In the genomic region with DNA sequence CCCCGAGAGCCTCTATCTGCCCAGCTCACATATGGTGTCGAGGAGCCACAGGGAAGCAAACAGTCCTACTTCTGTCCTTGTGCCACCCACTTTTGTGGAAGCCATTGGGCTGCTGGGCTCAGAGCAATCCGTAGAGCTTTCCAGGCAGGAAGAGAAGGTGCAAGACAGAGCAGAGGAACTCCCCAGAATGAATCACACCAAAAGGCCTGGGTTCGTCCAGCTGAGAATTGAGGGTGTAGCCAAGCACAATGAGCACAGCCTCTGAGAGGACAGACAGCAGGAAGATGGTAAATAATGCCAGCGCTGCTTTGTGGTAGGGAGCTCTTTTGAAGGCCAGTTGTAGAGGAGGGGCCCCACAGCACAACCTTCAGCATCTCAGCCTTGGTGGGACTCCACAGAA, we compare ENCODE assay signal across 12 cellular contexts.
DNase-seq lines count a peak whose midpoint lies in the region; ATAC-seq and TF ChIP-seq lines count a peak whose summit lies in the region.
"Had no signal": no experiment of that assay in that cellular context is flagged by ENCODE, and none has a peak within 500 bp of the region (broad histone marks: within the 10 kb centered on the region; RNA-seq: fewer than 3 reads in every experiment).

No MANE protein-coding gene starts in this region.

- in situ Hi-C loops in mammary epithelial cell (cut with MboI; ENCODE audit: low sequenced_read_pairs in 2 of 2), result no loop called here

- dilution Hi-C loops in mammary epithelial cell (cut with HindIII; ENCODE audit: low sequenced_read_pairs), result no loop called here

- H3K27me3 ChIP-seq in mammary epithelial cell (ENCODE audit: insufficient read depth, low read length) (no peaks in the 10 kb centered on the region), RWPE2 (ENCODE audit: insufficient read depth, poor library complexity, severe bottlenecking) (no peaks in the 10 kb centered on the region), neuronal stem cell (ENCODE audit: control insufficient read depth in 3 of 3, insufficient read depth in 3 of 3, low read depth in 1 of 3, low read length in 3 of 3) (no peaks in the 10 kb centered on the region)
- H3K27me3 ChIP-seq: BE2C had no signal

- intact Hi-C loops in MCF 10A (cut with micrococcal nuclease), result no loop called here
- intact Hi-C loops in mammary epithelial cell (cut with micrococcal nuclease), result no loop called here

- H3K9ac ChIP-seq in mammary epithelial cell (ENCODE audit: insufficient read depth, low read length), result no peak overlapping the region
- H3K9ac ChIP-seq in neuronal stem cell (ENCODE audit: low read depth, low read length, poor library complexity), result no peak overlapping the region
- H3K9ac ChIP-seq: GM23248 had no signal

- DNase-seq in MCF 10A (ENCODE audit: unreplicated experiment) (peak; percentile 44), mammary epithelial cell (no peak), RWPE2 (ENCODE audit: low spot score) (no peak), NAMALWA (ENCODE audit: low spot score) (no peak), neuronal stem cell (ENCODE audit: low spot score) (no peak)
- DNase-seq in stimulated activated CD4-positive, alpha-beta T cell treated with anti-CD3 and anti-CD28 coated beads, Interleukin-2, amount 100 ng/mL, for 24 hours, result no peak
- DNase-seq: BE2C, DMS53, GF-D8, GM23248, H7 had no signal

- H3K23ac ChIP-seq in neuronal stem cell (ENCODE audit: low read depth, low read length, poor library complexity), result no peak overlapping the region

- H2BK12ac ChIP-seq in neuronal stem cell (ENCODE audit: low read length), result no peak overlapping the region

- no peak overlapping the region for H2BK120ac ChIP-seq in neuronal stem cell (ENCODE audit: low read depth, low read length)

- H4K20me1 ChIP-seq in mammary epithelial cell (ENCODE audit: insufficient read depth, low read length), result no peaks in the 10 kb centered on the region

- H3K27me3 Mint-ChIP-seq in MCF 10A (ENCODE audit: insufficient read depth, unreplicated experiment), result peaks cover 27% of the 10 kb centered on the region

- no peak overlapping the region for H3K4me3 Mint-ChIP-seq in MCF 10A (ENCODE audit: unreplicated experiment)

- H3K9me3 ChIP-seq in mammary epithelial cell (replicated peaks; ENCODE audit: insufficient read depth, low read length) (no peaks in the 10 kb centered on the region), RWPE2 (ENCODE audit: severe bottlenecking) (no peaks in the 10 kb centered on the region), neuronal stem cell (replicated peaks in 1 of 2; ENCODE audit: control insufficient read depth in 2 of 2, insufficient read depth in 1 of 2, low read depth in 1 of 2, low read length in 2 of 2) (no peaks in the 10 kb centered on the region)
- H3K9me3 ChIP-seq: BE2C had no signal

- no peaks in the 10 kb centered on the region for H3K36me3 Mint-ChIP-seq in MCF 10A (ENCODE audit: insufficient read depth, unreplicated experiment)

- peaks cover 19% of the 10 kb centered on the region for H3K4me1 ChIP-seq in mammary epithelial cell (ENCODE audit: insufficient read depth, low read length)
- no peaks in the 10 kb centered on the region for H3K4me1 ChIP-seq in RWPE2 (ENCODE audit: insufficient read depth, poor library complexity, severe bottlenecking)
- peaks cover 0 to 7% of the 10 kb centered on the region in 2 donors for H3K4me1 ChIP-seq in neuronal stem cell (ENCODE audit: control insufficient read depth in 2 of 2, insufficient read depth in 1 of 2, low read depth in 1 of 2, low read length in 2 of 2)

- H3K4ac ChIP-seq in neuronal stem cell (ENCODE audit: low read length), result no peak overlapping the region

- BruUV-seq in MCF 10A (replicated peaks; lab: Mats Ljungman, UMichigan) (no TSS peak), mammary epithelial cell (replicated peaks; lab: Mats Ljungman, UMichigan) (no TSS peak)

- H3K9me3 Mint-ChIP-seq in MCF 10A (ENCODE audit: unreplicated experiment), result no peaks in the 10 kb centered on the region

- H2BK5ac ChIP-seq in neuronal stem cell (ENCODE audit: low read length), result no peak overlapping the region

- H4K91ac ChIP-seq in neuronal stem cell (ENCODE audit: low read depth, low read length, poor library complexity), result no peak overlapping the region

- no peaks in the 10 kb centered on the region for H3K79me1 ChIP-seq in neuronal stem cell (ENCODE audit: low read depth, low read length)

- ATAC-seq in RWPE2 (ENCODE audit: low read depth) (0 out of 3 replicates have a peak, but pooled peaks have one; percentile 18), esophagus mucosa (peak; percentile 83)

- no peak overlapping the region for H3K27ac Mint-ChIP-seq in MCF 10A (ENCODE audit: low read depth, unreplicated experiment)

- CTCF ChIA-PET in MCF 10A (lab: Yijun Ruan, JAX) (interaction anchor here (0.6 to 1.6 kb wide), 2 partner anchors 53 to 1478 kb away, joined by 3 to 9 read pairs; no protein-coding TSS in a partner anchor), mammary epithelial cell (lab: Charles Lee; ENCODE audit: low non-redundant PET) (no interaction called here)

- H4K8ac ChIP-seq in neuronal stem cell (ENCODE audit: low read depth, low read length), result no peak overlapping the region

- TF ChIP-seq CTCF in MCF 10A (IDR thresholded peaks at IDR 0.05; ENCODE audit: unreplicated experiment), result no peak
- no peak for TF ChIP-seq CTCF in mammary epithelial cell (conservative IDR thresholded peaks at IDR 0.05 in 1 of 2, IDR thresholded peaks at IDR 0.05 in 1 of 2; ENCODE audit: extremely low read depth in 1 of 2, insufficient read depth in 1 of 2, low read depth in 1 of 2, low read length in 2 of 2)
- TF ChIP-seq CTCF in RWPE2 (IDR thresholded peaks at IDR 0.05; ENCODE audit: poor library complexity, severe bottlenecking), result no peak

- H3K4me3 ChIP-seq in mammary epithelial cell (replicated peaks in 1 of 3; ENCODE audit: insufficient read depth in 1 of 3, low read depth in 2 of 3, low read length in 3 of 3) (no peak overlapping the region), RWPE2 (ENCODE audit: severe bottlenecking) (no peak overlapping the region), neuronal stem cell (ENCODE audit: low read length in 2 of 2) (no peak overlapping the region)
- H3K4me3 ChIP-seq: GM23248 had no signal

- H3K14ac ChIP-seq in neuronal stem cell (ENCODE audit: low read length), result no peak overlapping the region

- H3K27ac ChIP-seq in mammary epithelial cell (ENCODE audit: insufficient read depth, low read depth, low read length), result no peak overlapping the region
- H3K27ac ChIP-seq in RWPE2 (ENCODE audit: poor library complexity, severe bottlenecking), result no peak overlapping the region
- H3K27ac ChIP-seq in neuronal stem cell (replicated peaks; ENCODE audit: low read length), result no peak overlapping the region
- H3K27ac ChIP-seq: GM23248 had no signal

- H2BK15ac ChIP-seq in neuronal stem cell (ENCODE audit: low read length), result no peak overlapping the region

- no peaks in the 10 kb centered on the region for H3K36me3 ChIP-seq in mammary epithelial cell (ENCODE audit: insufficient read depth, low read length)
- H3K36me3 ChIP-seq in RWPE2 (ENCODE audit: low read depth), result no peaks in the 10 kb centered on the region
- H3K36me3 ChIP-seq in neuronal stem cell (replicated peaks in 1 of 2; ENCODE audit: control insufficient read depth in 2 of 2, insufficient read depth in 2 of 2, low read length in 2 of 2), result no peaks in the 10 kb centered on the region
- H3K36me3 ChIP-seq: BE2C had no signal

- 67% methylated on average over 4 of the region's 5 CpGs for WGBS in mammary epithelial cell (ENCODE audit: low coverage, missing lambda C conversion rate)
- no CpG with 5 or more reads among the region's 5 CpGs for WGBS in neuronal stem cell (ENCODE audit: extremely low coverage in 2 of 2, insufficient read length in 2 of 2, insufficient replicate concordance in 1 of 2), 2 donors

- H2AK5ac ChIP-seq in neuronal stem cell (ENCODE audit: low read depth, low read length), result no peak overlapping the region

- no peaks in the 10 kb centered on the region for H3K79me2 ChIP-seq in mammary epithelial cell (ENCODE audit: insufficient read depth, low read length)

- no peak overlapping the region for H2AFZ ChIP-seq in mammary epithelial cell (ENCODE audit: low read depth, low read length)
- no peak overlapping the region for H2AFZ ChIP-seq in neuronal stem cell (ENCODE audit: low read length)
- H2AFZ ChIP-seq: GM23248 had no signal

- no peak overlapping the region for H3K4me2 ChIP-seq in mammary epithelial cell (ENCODE audit: insufficient read depth, low read depth, low read length)
- no peak overlapping the region for H3K4me2 ChIP-seq in neuronal stem cell (ENCODE audit: insufficient read depth, low read length, poor library complexity, severe bottlenecking)

- no peak overlapping the region for H3K18ac ChIP-seq in neuronal stem cell (ENCODE audit: low read length)

- POLR2A ChIA-PET in MCF 10A (lab: Yijun Ruan, JAX), result interaction anchor here (0.5 to 0.6 kb wide), 2 partner anchors 49 to 479 kb away, joined by 3 to 4 read pairs; no protein-coding TSS in a partner anchor

- peaks cover 7% of the 10 kb centered on the region for H3K4me1 Mint-ChIP-seq in MCF 10A (ENCODE audit: insufficient read depth, unreplicated experiment)
